Comparison of ENCODE assay signal across 1 cellular context in genomic region chr6:8435845-8436168, GRCh38.
TF ChIP-seq lines count a peak whose summit lies in the region.

No MANE protein-coding gene starts in this region.

TF ChIP-seq in HepG2, 621 proteins besides CTCF, POLR2A, EP300 and RAD21 (continued from another document and continues in another):
- TF ChIP-seq AKAP8 (CRISPR knock-in tag; IDR thresholded peaks at IDR 0.05) (no peak), USF2 (IDR thresholded peaks at IDR 0.05; ENCODE audit: low read depth, low read length) (no peak), USF2 (CRISPR knock-in tag; IDR thresholded peaks at IDR 0.05; ENCODE audit: borderline replicate concordance) (no peak), ARID2 (CRISPR knock-in tag; IDR thresholded peaks at IDR 0.05; ENCODE audit: borderline replicate concordance) (0 out of 2 replicates have a peak, but pooled peaks have one; percentile 20), RORA (CRISPR knock-in tag; IDR thresholded peaks at IDR 0.05) (no peak), ELF4 (CRISPR knock-in tag; IDR thresholded peaks at IDR 0.05; ENCODE audit: borderline replicate concordance) (no peak), ZNF614 (CRISPR knock-in tag; IDR thresholded peaks at IDR 0.05; ENCODE audit: borderline replicate concordance) (no peak), RNF2 (conservative IDR thresholded peaks at IDR 0.05; ENCODE audit: low read depth) (peak; percentile 59; the same call in 1 of the 2 replicates), ZBTB38 (CRISPR knock-in tag; IDR thresholded peaks at IDR 0.05) (peak; percentile 86; the same call in 1 of the 2 replicates), RFXAP (CRISPR knock-in tag; IDR thresholded peaks at IDR 0.05; ENCODE audit: borderline replicate concordance) (no peak), ZNF570 (CRISPR knock-in tag; IDR thresholded peaks at IDR 0.05; ENCODE audit: borderline replicate concordance) (no peak), ZNF619 (CRISPR knock-in tag; IDR thresholded peaks at IDR 0.05) (no peak), PRPF4 (IDR thresholded peaks at IDR 0.05; ENCODE audit: low read depth, low read length, poor library complexity, severe bottlenecking) (peak; percentile 36), ZNF549 (CRISPR knock-in tag; IDR thresholded peaks at IDR 0.05) (no peak), MYC (CRISPR knock-in tag; IDR thresholded peaks at IDR 0.05; ENCODE audit: borderline replicate concordance) (no peak), RBM22 (optimal IDR thresholded peaks at IDR 0.05; ENCODE audit: low read length) (no peak), FOXK1 (CRISPR knock-in tag; IDR thresholded peaks at IDR 0.05; ENCODE audit: borderline replicate concordance, low read depth) (no peak), TP53 (CRISPR knock-in tag; conservative IDR thresholded peaks at IDR 0.05) (no peak), IKZF1 (IDR thresholded peaks at IDR 0.05) (no peak), SP4 (CRISPR knock-in tag; IDR thresholded peaks at IDR 0.05) (no peak), ZNF605 (CRISPR knock-in tag; IDR thresholded peaks at IDR 0.05) (0 out of 2 replicates have a peak, but pooled peaks have one; percentile 43), ELK4 (CRISPR knock-in tag; IDR thresholded peaks at IDR 0.05; ENCODE audit: borderline replicate concordance) (no peak), ZNF878 (CRISPR knock-in tag; IDR thresholded peaks at IDR 0.05) (peak; percentile 0; the same call in 1 of the 2 replicates), ZNF138 (CRISPR knock-in tag; IDR thresholded peaks at IDR 0.05; ENCODE audit: low read depth) (0 out of 2 replicates have a peak, but pooled peaks have one; percentile 53), ELF1 (CRISPR knock-in tag; IDR thresholded peaks at IDR 0.05) (no peak), SP2 (CRISPR knock-in tag; IDR thresholded peaks at IDR 0.05) (no peak), NR2F6 (IDR thresholded peaks at IDR 0.05) (no peak), NR2F6 (CRISPR knock-in tag; IDR thresholded peaks at IDR 0.05) (no peak), PTBP1 (IDR thresholded peaks at IDR 0.05; ENCODE audit: low read depth, low read length, poor library complexity, severe bottlenecking) (no peak), ONECUT2 (CRISPR knock-in tag; IDR thresholded peaks at IDR 0.05) (no peak), ZBTB14 (CRISPR knock-in tag; IDR thresholded peaks at IDR 0.05) (no peak), NKX3-1 (CRISPR knock-in tag; IDR thresholded peaks at IDR 0.05) (no peak), ZNF777 (CRISPR knock-in tag; IDR thresholded peaks at IDR 0.05) (no peak), SMAD1 (CRISPR knock-in tag; IDR thresholded peaks at IDR 0.05; ENCODE audit: borderline replicate concordance, low read depth) (no peak), TBX2 (CRISPR knock-in tag; IDR thresholded peaks at IDR 0.05; ENCODE audit: borderline replicate concordance) (no peak), ZBTB20 (CRISPR knock-in tag; IDR thresholded peaks at IDR 0.05; ENCODE audit: borderline replicate concordance, low read depth) (no peak), STAT5B (CRISPR knock-in tag; IDR thresholded peaks at IDR 0.05) (no peak), GATAD2A (CRISPR knock-in tag; IDR thresholded peaks at IDR 0.05) (no peak), MTA1 (CRISPR knock-in tag; IDR thresholded peaks at IDR 0.05; ENCODE audit: borderline replicate concordance) (no peak), SOX5 (CRISPR knock-in tag; IDR thresholded peaks at IDR 0.05; ENCODE audit: borderline replicate concordance) (no peak), CEBPB (IDR thresholded peaks at IDR 0.05; ENCODE audit: borderline replicate concordance, low read depth, low read length) (no peak), TERF1 (CRISPR knock-in tag; IDR thresholded peaks at IDR 0.05) (no peak)
- TF ChIP-seq, protein P1, sequence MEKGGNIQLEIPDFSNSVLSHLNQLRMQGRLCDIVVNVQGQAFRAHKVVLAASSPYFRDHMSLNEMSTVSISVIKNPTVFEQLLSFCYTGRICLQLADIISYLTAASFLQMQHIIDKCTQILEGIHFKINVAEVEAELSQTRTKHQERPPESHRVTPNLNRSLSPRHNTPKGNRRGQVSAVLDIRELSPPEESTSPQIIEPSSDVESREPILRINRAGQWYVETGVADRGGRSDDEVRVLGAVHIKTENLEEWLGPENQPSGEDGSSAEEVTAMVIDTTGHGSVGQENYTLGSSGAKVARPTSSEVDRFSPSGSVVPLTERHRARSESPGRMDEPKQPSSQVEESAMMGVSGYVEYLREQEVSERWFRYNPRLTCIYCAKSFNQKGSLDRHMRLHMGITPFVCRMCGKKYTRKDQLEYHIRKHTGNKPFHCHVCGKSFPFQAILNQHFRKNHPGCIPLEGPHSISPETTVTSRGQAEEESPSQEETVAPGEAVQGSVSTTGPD (CRISPR knock-in tag; IDR thresholded peaks at IDR 0.05) = peak; percentile 17; the same call in 1 of the 2 replicates
- TF ChIP-seq, protein P2, sequence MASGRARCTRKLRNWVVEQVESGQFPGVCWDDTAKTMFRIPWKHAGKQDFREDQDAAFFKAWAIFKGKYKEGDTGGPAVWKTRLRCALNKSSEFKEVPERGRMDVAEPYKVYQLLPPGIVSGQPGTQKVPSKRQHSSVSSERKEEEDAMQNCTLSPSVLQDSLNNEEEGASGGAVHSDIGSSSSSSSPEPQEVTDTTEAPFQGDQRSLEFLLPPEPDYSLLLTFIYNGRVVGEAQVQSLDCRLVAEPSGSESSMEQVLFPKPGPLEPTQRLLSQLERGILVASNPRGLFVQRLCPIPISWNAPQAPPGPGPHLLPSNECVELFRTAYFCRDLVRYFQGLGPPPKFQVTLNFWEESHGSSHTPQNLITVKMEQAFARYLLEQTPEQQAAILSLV (CRISPR knock-in tag; IDR thresholded peaks at IDR 0.05; ENCODE audit: borderline replicate concordance) = no peak
- TF ChIP-seq, protein P3, sequence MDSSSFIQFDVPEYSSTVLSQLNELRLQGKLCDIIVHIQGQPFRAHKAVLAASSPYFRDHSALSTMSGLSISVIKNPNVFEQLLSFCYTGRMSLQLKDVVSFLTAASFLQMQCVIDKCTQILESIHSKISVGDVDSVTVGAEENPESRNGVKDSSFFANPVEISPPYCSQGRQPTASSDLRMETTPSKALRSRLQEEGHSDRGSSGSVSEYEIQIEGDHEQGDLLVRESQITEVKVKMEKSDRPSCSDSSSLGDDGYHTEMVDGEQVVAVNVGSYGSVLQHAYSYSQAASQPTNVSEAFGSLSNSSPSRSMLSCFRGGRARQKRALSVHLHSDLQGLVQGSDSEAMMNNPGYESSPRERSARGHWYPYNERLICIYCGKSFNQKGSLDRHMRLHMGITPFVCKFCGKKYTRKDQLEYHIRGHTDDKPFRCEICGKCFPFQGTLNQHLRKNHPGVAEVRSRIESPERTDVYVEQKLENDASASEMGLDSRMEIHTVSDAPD (CRISPR knock-in tag; IDR thresholded peaks at IDR 0.05) = no peak
- TF ChIP-seq, protein P4, sequence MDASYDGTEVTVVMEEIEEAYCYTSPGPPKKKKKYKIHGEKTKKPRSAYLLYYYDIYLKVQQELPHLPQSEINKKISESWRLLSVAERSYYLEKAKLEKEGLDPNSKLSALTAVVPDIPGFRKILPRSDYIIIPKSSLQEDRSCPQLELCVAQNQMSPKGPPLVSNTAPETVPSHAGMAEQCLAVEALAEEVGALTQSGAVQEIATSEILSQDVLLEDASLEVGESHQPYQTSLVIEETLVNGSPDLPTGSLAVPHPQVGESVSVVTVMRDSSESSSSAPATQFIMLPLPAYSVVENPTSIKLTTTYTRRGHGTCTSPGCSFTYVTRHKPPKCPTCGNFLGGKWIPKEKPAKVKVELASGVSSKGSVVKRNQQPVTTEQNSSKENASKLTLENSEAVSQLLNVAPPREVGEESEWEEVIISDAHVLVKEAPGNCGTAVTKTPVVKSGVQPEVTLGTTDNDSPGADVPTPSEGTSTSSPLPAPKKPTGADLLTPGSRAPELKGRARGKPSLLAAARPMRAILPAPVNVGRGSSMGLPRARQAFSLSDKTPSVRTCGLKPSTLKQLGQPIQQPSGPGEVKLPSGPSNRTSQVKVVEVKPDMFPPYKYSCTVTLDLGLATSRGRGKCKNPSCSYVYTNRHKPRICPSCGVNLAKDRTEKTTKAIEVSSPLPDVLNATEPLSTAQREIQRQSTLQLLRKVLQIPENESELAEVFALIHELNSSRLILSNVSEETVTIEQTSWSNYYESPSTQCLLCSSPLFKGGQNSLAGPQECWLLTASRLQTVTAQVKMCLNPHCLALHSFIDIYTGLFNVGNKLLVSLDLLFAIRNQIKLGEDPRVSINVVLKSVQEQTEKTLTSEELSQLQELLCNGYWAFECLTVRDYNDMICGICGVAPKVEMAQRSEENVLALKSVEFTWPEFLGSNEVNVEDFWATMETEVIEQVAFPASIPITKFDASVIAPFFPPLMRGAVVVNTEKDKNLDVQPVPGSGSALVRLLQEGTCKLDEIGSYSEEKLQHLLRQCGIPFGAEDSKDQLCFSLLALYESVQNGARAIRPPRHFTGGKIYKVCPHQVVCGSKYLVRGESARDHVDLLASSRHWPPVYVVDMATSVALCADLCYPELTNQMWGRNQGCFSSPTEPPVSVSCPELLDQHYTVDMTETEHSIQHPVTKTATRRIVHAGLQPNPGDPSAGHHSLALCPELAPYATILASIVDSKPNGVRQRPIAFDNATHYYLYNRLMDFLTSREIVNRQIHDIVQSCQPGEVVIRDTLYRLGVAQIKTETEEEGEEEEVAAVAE (CRISPR knock-in tag; IDR thresholded peaks at IDR 0.05; ENCODE audit: borderline replicate concordance) = no peak
- TF ChIP-seq, protein P5, sequence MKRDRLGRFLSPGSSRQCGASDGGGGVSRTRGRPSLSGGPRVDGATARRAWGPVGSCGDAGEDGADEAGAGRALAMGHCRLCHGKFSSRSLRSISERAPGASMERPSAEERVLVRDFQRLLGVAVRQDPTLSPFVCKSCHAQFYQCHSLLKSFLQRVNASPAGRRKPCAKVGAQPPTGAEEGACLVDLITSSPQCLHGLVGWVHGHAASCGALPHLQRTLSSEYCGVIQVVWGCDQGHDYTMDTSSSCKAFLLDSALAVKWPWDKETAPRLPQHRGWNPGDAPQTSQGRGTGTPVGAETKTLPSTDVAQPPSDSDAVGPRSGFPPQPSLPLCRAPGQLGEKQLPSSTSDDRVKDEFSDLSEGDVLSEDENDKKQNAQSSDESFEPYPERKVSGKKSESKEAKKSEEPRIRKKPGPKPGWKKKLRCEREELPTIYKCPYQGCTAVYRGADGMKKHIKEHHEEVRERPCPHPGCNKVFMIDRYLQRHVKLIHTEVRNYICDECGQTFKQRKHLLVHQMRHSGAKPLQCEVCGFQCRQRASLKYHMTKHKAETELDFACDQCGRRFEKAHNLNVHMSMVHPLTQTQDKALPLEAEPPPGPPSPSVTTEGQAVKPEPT (CRISPR knock-in tag; IDR thresholded peaks at IDR 0.05; ENCODE audit: low read depth) = peak; percentile 16; the same call in 1 of the 2 replicates
- TF ChIP-seq, protein P6, sequence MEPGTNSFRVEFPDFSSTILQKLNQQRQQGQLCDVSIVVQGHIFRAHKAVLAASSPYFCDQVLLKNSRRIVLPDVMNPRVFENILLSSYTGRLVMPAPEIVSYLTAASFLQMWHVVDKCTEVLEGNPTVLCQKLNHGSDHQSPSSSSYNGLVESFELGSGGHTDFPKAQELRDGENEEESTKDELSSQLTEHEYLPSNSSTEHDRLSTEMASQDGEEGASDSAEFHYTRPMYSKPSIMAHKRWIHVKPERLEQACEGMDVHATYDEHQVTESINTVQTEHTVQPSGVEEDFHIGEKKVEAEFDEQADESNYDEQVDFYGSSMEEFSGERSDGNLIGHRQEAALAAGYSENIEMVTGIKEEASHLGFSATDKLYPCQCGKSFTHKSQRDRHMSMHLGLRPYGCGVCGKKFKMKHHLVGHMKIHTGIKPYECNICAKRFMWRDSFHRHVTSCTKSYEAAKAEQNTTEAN (CRISPR knock-in tag; conservative IDR thresholded peaks at IDR 0.05) = no peak
- TF ChIP-seq, protein P7, sequence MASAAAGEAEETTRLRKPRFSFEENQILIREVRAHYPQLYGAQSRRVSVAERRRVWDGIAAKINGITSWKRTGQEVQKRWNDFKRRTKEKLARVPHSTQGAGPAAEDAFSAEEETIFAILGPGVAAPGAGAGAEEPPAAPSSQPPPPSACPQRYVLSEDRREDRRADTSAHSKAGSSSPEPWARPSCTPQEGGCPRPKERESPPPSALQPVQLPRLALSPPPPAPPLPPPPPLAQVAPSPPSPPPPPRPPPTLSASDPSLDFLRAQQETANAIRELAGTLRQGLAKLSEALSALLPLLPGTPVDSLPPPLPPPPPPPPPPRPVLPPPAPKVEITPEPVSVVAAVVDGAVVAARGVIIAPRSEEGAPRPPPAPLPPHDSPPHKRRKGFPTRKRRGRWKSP (CRISPR knock-in tag; IDR thresholded peaks at IDR 0.05) = 0 out of 2 replicates have a peak, but pooled peaks have one; percentile 1
